Comparison of ENCODE assay signal across 8 cellular contexts in the genomic region with DNA sequence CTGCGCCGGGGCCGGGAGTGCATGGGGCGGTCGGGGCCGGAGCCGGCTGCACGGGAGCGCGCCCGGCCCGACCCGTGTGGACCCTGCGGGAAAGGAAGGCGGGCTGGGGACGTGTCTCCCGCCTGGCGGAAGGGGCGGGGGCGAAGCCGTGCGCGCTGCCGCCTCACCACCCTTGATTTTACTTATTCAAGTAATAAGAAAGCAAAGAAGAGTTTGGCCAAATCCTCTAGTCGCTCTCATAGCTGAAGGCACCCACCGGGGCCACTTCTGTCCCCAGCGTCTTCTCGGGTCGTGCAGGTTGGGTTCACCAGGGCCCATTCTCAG. TPM values are rescaled to one million over a fixed set of nuclear protein-coding genes. Genes with fewer than 3 reads are reported as not detected.
A peak's percentile ranks its signal among the peaks of the same experiment; 100 is the strongest.
DNase-seq lines count a peak whose midpoint lies in the region; ATAC-seq and TF ChIP-seq lines count a peak whose summit lies in the region.

No MANE protein-coding gene starts in this region.

- peaks cover 3 to 12% (median 7%) of the 10 kb centered on the region in 4 donors for H3K36me3 ChIP-seq in liver (ENCODE audit: control insufficient read depth in 4 of 4, insufficient read depth in 3 of 4, low read depth in 1 of 4, low read length in 3 of 4)

- POLR2A ChIA-PET in activated B cell treated with CpG ODN at 0.5 μM for 24 hours (lab: Charles Lee) = interaction anchor here (0.7 to 12.1 kb wide), 16 partner anchors 9 to 1254 kb away, joined by 4 to 391 read pairs (median 12); partner anchors contain the start of genes CAMTA2, CYB5D2, GP1BA and INCA1

- TF ChIP-seq RAD21 in liver (IDR thresholded peaks at IDR 0.05) = no peak

- H3K9me3 ChIP-seq in liver (ENCODE audit: control insufficient read depth in 4 of 4, low read length in 3 of 4) = no peaks in the 10 kb centered on the region

- intact Hi-C loops in activated B cell treated with CpG ODN at 0.5 μM for 24 hours (cut with micrococcal nuclease) = loop anchor here (1.0 to 10.0 kb wide), 13 partner anchors 9 to 1037 kb away; partner anchors contain the start of genes ARRB2, ATP2A3, CAMTA2 and INCA1

- ATAC-seq in activated B cell treated with CpG ODN at 0.5 μM for 24 hours (ENCODE audit: low read depth) = peak; percentile 45

- peak overlapping the region; percentile 100 for H3K27ac Mint-ChIP-seq in activated B cell treated with CpG ODN at 0.5 μM for 24 hours

- DNase-seq in HFF-Myc (ENCODE audit: extremely low read depth, low read depth) (no peak), NCI-H2081 treated with DMSO at 0.1 percent for 48 hours (lab: John Stamatoyannopoulos, UW) (peak; percentile 12), activated B cell treated with CpG ODN at 0.5 μM for 24 hours (peak; percentile 74), coronary artery (ENCODE audit: low spot score) (peak; percentile 89), medulla oblongata (ENCODE audit: extremely low spot score) (no peak)
- peak; percentile 50 for DNase-seq in stimulated activated CD8-positive, alpha-beta memory T cell treated with anti-CD3 and anti-CD28 coated beads, Interleukin-12 subunit alpha, Interleukin-12 subunit beta, amount 100 ng/mL, for 1 hour (ENCODE audit: low read depth)

- no peaks in the 10 kb centered on the region for H3K27me3 ChIP-seq in liver (ENCODE audit: control insufficient read depth in 4 of 4, insufficient read depth in 4 of 4, low read length in 3 of 4)

- peak overlapping the region; percentile 99 for H3K4me3 ChIP-seq in GM12875 (ENCODE audit: low read depth, low read length)
- peak overlapping the region; percentile 97 for H3K4me3 ChIP-seq in HFF-Myc (replicated peaks; ENCODE audit: low read depth, low read length)
- peak overlapping the region; percentile 99 for H3K4me3 ChIP-seq in coronary artery
- H3K4me3 ChIP-seq in liver (ENCODE audit: low read depth in 1 of 3, low read length in 3 of 3) = peak overlapping the region; percentile 66 to 91 (median 76)

- WGBS in liver = under 1% methylated on average over 29 of the region's 29 CpGs

- TF ChIP-seq CTCF in GM12875 (IDR thresholded peaks at IDR 0.05; ENCODE audit: borderline replicate concordance, insufficient read depth, low read depth, low read length) (no peak), HFF-Myc (IDR thresholded peaks at IDR 0.05; ENCODE audit: low read depth, low read length, missing control alignments) (no peak), activated B cell treated with CpG ODN at 0.5 μM for 24 hours (IDR thresholded peaks at IDR 0.05) (no peak), coronary artery (IDR thresholded peaks at IDR 0.05) (no peak), liver (IDR thresholded peaks at IDR 0.05; ENCODE audit: low read depth, low read length, missing input control) (no peak)

- no peaks in the 10 kb centered on the region for H3K9me3 Mint-ChIP-seq in activated B cell treated with CpG ODN at 0.5 μM for 24 hours

- H3K36me3 Mint-ChIP-seq in activated B cell treated with CpG ODN at 0.5 μM for 24 hours (ENCODE audit: low read depth) = peaks cover 38% of the 10 kb centered on the region

- H3K4me1 ChIP-seq in liver (ENCODE audit: control insufficient read depth in 4 of 4, insufficient read depth in 4 of 4, low read length in 3 of 4) = peaks cover 8 to 59% (median 45%) of the 10 kb centered on the region in 4 donors

- peak overlapping the region; percentile 100 for H3K4me3 Mint-ChIP-seq in activated B cell treated with CpG ODN at 0.5 μM for 24 hours

- peaks cover 44% of the 10 kb centered on the region for H3K4me1 Mint-ChIP-seq in activated B cell treated with CpG ODN at 0.5 μM for 24 hours

- H3K27me3 Mint-ChIP-seq in activated B cell treated with CpG ODN at 0.5 μM for 24 hours = peaks cover 2% of the 10 kb centered on the region

- CTCF ChIA-PET in activated B cell treated with CpG ODN at 0.5 μM for 24 hours (lab: Charles Lee) = interaction anchor here (0.8 to 1.5 kb wide), 3 partner anchors 9 to 39 kb away, joined by 3 to 5 read pairs (median 4); partner anchors contain the start of genes CAMTA2, RNF167, SLC25A11 and SPAG7

- H3K9ac ChIP-seq in liver (ENCODE audit: low read depth in 1 of 2, low read length in 2 of 2) = peak overlapping the region; percentile 51 to 85

- H3K27ac ChIP-seq in coronary artery = peak overlapping the region; percentile 97 to 99
- H3K27ac ChIP-seq in liver (ENCODE audit: low read depth in 1 of 2, low read length in 2 of 2) = peak overlapping the region; percentile 95 to 96

TF ChIP-seq in liver, 16 proteins besides CTCF, POLR2A, EP300 and RAD21:
- TF ChIP-seq HNF4G (IDR thresholded peaks at IDR 0.05) = no peak

RNA-seq across cellular contexts. Expression of gene PFN1, which starts 0.6 kb away (rescaled TPM):
- total RNA-seq in activated B cell treated with CpG ODN at 0.5 μM for 24 hours = 1,071 and 1,072 TPM in 2 replicates
- total RNA-seq in liver = 100 to 1,000 TPM; 150 to 672 TPM
- 100 to 1,000 TPM; 568 to 592 TPM for polyA plus RNA-seq in liver

RNA-seq across cellular contexts. Expression of gene ENO3, which starts 2.0 kb away (rescaled TPM):
- total RNA-seq in activated B cell treated with CpG ODN at 0.5 μM for 24 hours (26.3 and 29.5 TPM in 2 replicates), liver (10 to 100 TPM; 26.3 to 27.5 TPM)
- polyA plus RNA-seq in liver = 100 to 1,000 TPM in 1 of 2 donors, 10 to 100 TPM in 1; 34.1 to 117 TPM

RNA-seq across cellular contexts. Expression of gene RNF167, which starts 8.9 kb away (rescaled TPM):
- total RNA-seq in activated B cell treated with CpG ODN at 0.5 μM for 24 hours (93.3 and 108 TPM in 2 replicates), liver (10 to 100 TPM; 15.9 to 23.4 TPM)
- polyA plus RNA-seq in liver = 10 to 100 TPM; 25.4 to 72.6 TPM

RNA-seq across cellular contexts. Expression of gene SLC25A11, which starts 9.1 kb away (rescaled TPM):
- total RNA-seq in activated B cell treated with CpG ODN at 0.5 μM for 24 hours (35.3 and 35.8 TPM in 2 replicates), liver (10 to 100 TPM; 28.5 to 40.7 TPM)
- polyA plus RNA-seq in liver = 10 to 100 TPM; 51.3 to 54.1 TPM

RNA-seq across cellular contexts. Expression of gene GP1BA, which starts 16.9 kb away (rescaled TPM):
- not detected in 2 replicates for total RNA-seq in activated B cell treated with CpG ODN at 0.5 μM for 24 hours
- total RNA-seq in liver = 1 to 10 TPM in 1 of 2 donors, not detected in 1; 2.3 TPM
- polyA plus RNA-seq in liver = under 1 TPM; 0.03 to 0.18 TPM

Comparison
In these comparisons a context has a peak if more than half of its experiments do, and no peak if none do; other contexts are left out.
1. DNase-seq: peak in NCI-H2081 treated with DMSO at 0.1 percent for 48 hours (single experiment), activated B cell treated with CpG ODN at 0.5 μM for 24 hours (single experiment), coronary artery (single experiment) and stimulated activated CD8-positive, alpha-beta memory T cell treated with anti-CD3 and anti-CD28 coated beads, Interleukin-12 subunit alpha, Interleukin-12 subunit beta, amount 100 ng/mL, for 1 hour (single experiment); none in HFF-Myc (single experiment) and medulla oblongata (single experiment).
2. Peak in every context shown above with its lines, with median percentiles within 50 percentile points of each other: H3K4me3 ChIP-seq.